ENCODE assay signal across 14 cellular contexts in the genomic region with DNA sequence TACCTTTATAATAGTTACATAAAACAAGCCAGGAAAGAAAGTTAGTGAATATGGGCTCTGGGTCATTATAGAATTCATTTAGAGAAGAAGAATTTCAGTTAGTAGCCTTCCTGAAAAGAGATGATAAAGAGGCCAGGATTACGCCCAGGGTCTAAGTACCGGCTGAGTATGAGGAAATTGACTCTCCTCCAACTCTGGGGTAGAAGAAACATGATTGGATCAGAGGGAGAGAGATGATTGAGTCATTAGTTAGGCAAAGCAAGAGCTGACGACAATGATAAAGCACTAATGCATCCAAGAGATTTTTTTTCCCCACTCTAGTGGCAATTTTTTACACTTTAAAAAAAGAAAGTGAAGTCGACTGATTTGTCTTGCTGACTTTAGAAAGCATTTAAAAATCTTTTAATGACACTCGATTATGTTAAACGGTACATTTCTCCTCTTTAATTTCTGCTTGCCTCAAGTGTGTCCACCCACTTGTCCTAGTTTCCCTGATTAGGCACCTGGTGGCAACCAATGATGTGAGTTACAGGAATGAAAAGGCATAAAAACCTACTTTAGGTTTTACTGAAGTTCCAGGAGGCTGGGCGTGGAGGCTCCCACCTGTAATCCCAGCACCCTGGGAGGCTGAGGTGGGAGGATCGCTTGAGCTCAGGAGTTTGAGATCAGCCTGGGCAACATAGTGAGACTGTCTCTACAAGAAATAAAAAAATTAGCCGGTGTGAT. TPM values are rescaled to one million over a fixed set of nuclear protein-coding genes. Genes with fewer than 3 reads are reported as not detected.
DNase-seq lines count a peak whose midpoint lies in the region; ATAC-seq and FAIRE-seq lines count a peak whose summit lies in the region.
"Had no signal": no experiment of that assay in that cellular context is flagged by ENCODE, and none has a peak within 500 bp of the region (broad histone marks: within the 10 kb centered on the region; RNA-seq: fewer than 3 reads in every experiment).

No MANE protein-coding gene starts in this region.

- no peak for FAIRE-seq in RCC 7860 (lab: Jason Lieb, UNC)

- no peak for ATAC-seq in HG03520 (IDR thresholded peaks at IDR 0.05; ENCODE audit: unreplicated experiment)
- no peak for ATAC-seq in HG03095 (IDR thresholded peaks at IDR 0.05; ENCODE audit: unreplicated experiment)
- ATAC-seq: CD8-positive, alpha-beta T cell had no signal

- DNase-seq in ELR (ENCODE audit: low read depth) (peak; percentile 77), RCC 7860 (ENCODE audit: low spot score) (peak; percentile 17), fibroblast of gingiva (ENCODE audit: low read depth) (peak; percentile 41), renal cortical epithelial cell (ENCODE audit: low read depth) (peak; percentile 27), cerebellum (ENCODE audit: low spot score) (no peak)
- DNase-seq: CD8-positive, alpha-beta T cell; heart left ventricle; kidney glomerular epithelial cell; NCI-H1092 treated with DMSO at 0.1 percent for 48 hours; stimulated activated CD4-positive, alpha-beta T cell treated with anti-CD3 and anti-CD28 coated beads, Interleukin-2, amount 100 ng/mL, for 24 hours; tibial artery had no signal

RNA-seq across cellular contexts. Expression of gene IGFBP7, which starts 37.3 kb away (rescaled TPM):
- total RNA-seq in renal cortical epithelial cell (1,261 and 4,753 TPM in 2 replicates), cerebellum (26.9 TPM)
- total RNA-seq: activated T-helper 2 cell treated with anti-CD3 and anti-CD28 coated beads, Interferon-gamma antibody, Interleukin-2, Interleukin-4, amounts not matched to agents 10 μg/mL and 5 μg/mL and 100 μg/mL, durations not matched to agents 14 hours and 24 hours and 36 hours; CD8-positive, alpha-beta T cell had no signal

Comparison
In these comparisons a context has a peak if more than half of its experiments do, and no peak if none do; other contexts are left out.
1. RNA of gene IGFBP7, which starts 37.3 kb away (total RNA-seq): 1,261 to 4,753 TPM in renal cortical epithelial cell; 26.9 TPM in cerebellum (single experiment); every median in the first group is over 10 times any median in the second.